In the genomic region with DNA sequence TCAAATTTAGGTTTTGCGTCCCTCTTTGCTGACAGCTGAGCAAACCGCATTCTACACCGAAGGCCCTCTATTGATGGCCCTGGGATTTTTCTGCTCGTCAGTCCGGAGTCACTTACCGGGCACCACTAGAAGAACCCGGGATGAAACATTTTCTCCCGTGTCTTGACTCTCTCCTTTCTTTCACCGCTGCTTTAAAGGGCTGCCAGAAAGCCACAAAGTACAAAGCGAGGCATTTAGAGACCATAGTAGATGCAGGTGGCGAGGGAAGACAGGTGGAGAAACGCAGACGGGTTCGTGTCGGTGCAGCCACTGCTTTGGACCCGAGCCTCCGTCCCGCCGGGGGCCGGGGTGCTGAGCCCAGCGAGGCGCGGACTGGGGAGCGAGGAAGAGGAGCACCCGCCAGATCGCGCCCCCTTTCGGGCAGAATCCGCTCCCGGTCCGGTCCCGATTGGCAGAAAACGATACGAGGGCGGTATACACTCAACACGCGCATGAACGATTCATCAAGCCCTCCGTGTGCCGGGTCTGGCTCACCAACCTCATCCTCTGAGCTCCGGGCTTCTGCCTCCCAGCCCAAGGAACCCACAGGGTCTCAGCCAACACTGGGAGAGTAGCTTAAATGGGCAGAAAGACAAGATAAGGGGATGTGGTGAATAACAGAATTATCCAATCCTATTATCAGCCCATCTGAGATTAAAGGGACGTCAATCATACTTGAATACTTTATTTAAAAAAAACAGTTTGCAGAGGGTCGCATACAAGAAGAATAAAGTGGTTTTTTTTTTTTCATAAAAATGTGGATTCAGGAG, we compare ENCODE assay signal across 1 cellular context.
A peak's percentile ranks its signal among the peaks of the same experiment; 100 is the strongest.
TF ChIP-seq lines count a peak whose summit lies in the region.

No MANE protein-coding gene starts in this region.

TF ChIP-seq in K562, 482 proteins besides CTCF, POLR2A, EP300 and RAD21 (continued from another document and continues in another):
- TF ChIP-seq, protein P1, sequence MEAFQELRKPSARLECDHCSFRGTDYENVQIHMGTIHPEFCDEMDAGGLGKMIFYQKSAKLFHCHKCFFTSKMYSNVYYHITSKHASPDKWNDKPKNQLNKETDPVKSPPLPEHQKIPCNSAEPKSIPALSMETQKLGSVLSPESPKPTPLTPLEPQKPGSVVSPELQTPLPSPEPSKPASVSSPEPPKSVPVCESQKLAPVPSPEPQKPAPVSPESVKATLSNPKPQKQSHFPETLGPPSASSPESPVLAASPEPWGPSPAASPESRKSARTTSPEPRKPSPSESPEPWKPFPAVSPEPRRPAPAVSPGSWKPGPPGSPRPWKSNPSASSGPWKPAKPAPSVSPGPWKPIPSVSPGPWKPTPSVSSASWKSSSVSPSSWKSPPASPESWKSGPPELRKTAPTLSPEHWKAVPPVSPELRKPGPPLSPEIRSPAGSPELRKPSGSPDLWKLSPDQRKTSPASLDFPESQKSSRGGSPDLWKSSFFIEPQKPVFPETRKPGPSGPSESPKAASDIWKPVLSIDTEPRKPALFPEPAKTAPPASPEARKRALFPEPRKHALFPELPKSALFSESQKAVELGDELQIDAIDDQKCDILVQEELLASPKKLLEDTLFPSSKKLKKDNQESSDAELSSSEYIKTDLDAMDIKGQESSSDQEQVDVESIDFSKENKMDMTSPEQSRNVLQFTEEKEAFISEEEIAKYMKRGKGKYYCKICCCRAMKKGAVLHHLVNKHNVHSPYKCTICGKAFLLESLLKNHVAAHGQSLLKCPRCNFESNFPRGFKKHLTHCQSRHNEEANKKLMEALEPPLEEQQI (IDR thresholded peaks at IDR 0.05): peak; percentile 29; the same call in 1 of the 2 replicates
- TF ChIP-seq ZNF764 (CRISPR knock-in tag; IDR thresholded peaks at IDR 0.05; ENCODE audit: low read depth): no peak
- TF ChIP-seq HDAC2 (IDR thresholded peaks at IDR 0.05): 0 out of 2 replicates have a peak, but pooled peaks have one; percentile 59
- TF ChIP-seq SIRT6 (IDR thresholded peaks at IDR 0.05; ENCODE audit: low read depth, low read length): no peak
- TF ChIP-seq, protein P2, sequence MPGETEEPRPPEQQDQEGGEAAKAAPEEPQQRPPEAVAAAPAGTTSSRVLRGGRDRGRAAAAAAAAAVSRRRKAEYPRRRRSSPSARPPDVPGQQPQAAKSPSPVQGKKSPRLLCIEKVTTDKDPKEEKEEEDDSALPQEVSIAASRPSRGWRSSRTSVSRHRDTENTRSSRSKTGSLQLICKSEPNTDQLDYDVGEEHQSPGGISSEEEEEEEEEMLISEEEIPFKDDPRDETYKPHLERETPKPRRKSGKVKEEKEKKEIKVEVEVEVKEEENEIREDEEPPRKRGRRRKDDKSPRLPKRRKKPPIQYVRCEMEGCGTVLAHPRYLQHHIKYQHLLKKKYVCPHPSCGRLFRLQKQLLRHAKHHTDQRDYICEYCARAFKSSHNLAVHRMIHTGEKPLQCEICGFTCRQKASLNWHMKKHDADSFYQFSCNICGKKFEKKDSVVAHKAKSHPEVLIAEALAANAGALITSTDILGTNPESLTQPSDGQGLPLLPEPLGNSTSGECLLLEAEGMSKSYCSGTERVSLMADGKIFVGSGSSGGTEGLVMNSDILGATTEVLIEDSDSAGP (CRISPR knock-in tag; IDR thresholded peaks at IDR 0.05): 0 out of 2 replicates have a peak, but pooled peaks have one; percentile 30
- TF ChIP-seq BDP1 (IDR thresholded peaks at IDR 0.05; ENCODE audit: insufficient read depth, insufficient read length): no peak
- TF ChIP-seq, protein P3, sequence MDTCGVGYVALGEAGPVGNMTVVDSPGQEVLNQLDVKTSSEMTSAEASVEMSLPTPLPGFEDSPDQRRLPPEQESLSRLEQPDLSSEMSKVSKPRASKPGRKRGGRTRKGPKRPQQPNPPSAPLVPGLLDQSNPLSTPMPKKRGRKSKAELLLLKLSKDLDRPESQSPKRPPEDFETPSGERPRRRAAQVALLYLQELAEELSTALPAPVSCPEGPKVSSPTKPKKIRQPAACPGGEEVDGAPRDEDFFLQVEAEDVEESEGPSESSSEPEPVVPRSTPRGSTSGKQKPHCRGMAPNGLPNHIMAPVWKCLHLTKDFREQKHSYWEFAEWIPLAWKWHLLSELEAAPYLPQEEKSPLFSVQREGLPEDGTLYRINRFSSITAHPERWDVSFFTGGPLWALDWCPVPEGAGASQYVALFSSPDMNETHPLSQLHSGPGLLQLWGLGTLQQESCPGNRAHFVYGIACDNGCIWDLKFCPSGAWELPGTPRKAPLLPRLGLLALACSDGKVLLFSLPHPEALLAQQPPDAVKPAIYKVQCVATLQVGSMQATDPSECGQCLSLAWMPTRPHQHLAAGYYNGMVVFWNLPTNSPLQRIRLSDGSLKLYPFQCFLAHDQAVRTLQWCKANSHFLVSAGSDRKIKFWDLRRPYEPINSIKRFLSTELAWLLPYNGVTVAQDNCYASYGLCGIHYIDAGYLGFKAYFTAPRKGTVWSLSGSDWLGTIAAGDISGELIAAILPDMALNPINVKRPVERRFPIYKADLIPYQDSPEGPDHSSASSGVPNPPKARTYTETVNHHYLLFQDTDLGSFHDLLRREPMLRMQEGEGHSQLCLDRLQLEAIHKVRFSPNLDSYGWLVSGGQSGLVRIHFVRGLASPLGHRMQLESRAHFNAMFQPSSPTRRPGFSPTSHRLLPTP (IDR thresholded peaks at IDR 0.05; ENCODE audit: borderline replicate concordance, extremely low read depth, insufficient read length): peak; percentile 4
- TF ChIP-seq, protein P4, sequence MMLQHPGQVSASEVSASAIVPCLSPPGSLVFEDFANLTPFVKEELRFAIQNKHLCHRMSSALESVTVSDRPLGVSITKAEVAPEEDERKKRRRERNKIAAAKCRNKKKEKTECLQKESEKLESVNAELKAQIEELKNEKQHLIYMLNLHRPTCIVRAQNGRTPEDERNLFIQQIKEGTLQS (IDR thresholded peaks at IDR 0.05): no peak; the same call in 1 of the 2 replicates
- TF ChIP-seq, protein P4 (CRISPR knock-in tag; conservative IDR thresholded peaks at IDR 0.05): no peak
- no peak for TF ChIP-seq RFX7 (CRISPR knock-in tag; IDR thresholded peaks at IDR 0.05)
- TF ChIP-seq, protein P5, sequence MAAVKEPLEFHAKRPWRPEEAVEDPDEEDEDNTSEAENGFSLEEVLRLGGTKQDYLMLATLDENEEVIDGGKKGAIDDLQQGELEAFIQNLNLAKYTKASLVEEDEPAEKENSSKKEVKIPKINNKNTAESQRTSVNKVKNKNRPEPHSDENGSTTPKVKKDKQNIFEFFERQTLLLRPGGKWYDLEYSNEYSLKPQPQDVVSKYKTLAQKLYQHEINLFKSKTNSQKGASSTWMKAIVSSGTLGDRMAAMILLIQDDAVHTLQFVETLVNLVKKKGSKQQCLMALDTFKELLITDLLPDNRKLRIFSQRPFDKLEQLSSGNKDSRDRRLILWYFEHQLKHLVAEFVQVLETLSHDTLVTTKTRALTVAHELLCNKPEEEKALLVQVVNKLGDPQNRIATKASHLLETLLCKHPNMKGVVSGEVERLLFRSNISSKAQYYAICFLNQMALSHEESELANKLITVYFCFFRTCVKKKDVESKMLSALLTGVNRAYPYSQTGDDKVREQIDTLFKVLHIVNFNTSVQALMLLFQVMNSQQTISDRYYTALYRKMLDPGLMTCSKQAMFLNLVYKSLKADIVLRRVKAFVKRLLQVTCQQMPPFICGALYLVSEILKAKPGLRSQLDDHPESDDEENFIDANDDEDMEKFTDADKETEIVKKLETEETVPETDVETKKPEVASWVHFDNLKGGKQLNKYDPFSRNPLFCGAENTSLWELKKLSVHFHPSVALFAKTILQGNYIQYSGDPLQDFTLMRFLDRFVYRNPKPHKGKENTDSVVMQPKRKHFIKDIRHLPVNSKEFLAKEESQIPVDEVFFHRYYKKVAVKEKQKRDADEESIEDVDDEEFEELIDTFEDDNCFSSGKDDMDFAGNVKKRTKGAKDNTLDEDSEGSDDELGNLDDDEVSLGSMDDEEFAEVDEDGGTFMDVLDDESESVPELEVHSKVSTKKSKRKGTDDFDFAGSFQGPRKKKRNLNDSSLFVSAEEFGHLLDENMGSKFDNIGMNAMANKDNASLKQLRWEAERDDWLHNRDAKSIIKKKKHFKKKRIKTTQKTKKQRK (IDR thresholded peaks at IDR 0.05; ENCODE audit: borderline replicate concordance, low read depth, low read length): no peak
- no peak for TF ChIP-seq ZBTB1 (CRISPR knock-in tag; IDR thresholded peaks at IDR 0.05; ENCODE audit: borderline replicate concordance, low read depth)
- TF ChIP-seq ZSCAN32 (CRISPR knock-in tag; IDR thresholded peaks at IDR 0.05): no peak
- 0 out of 2 replicates have a peak, but pooled peaks have one; percentile 4 for TF ChIP-seq ZNF584 (CRISPR knock-in tag; IDR thresholded peaks at IDR 0.05; ENCODE audit: low read depth)
- TF ChIP-seq, protein P6, sequence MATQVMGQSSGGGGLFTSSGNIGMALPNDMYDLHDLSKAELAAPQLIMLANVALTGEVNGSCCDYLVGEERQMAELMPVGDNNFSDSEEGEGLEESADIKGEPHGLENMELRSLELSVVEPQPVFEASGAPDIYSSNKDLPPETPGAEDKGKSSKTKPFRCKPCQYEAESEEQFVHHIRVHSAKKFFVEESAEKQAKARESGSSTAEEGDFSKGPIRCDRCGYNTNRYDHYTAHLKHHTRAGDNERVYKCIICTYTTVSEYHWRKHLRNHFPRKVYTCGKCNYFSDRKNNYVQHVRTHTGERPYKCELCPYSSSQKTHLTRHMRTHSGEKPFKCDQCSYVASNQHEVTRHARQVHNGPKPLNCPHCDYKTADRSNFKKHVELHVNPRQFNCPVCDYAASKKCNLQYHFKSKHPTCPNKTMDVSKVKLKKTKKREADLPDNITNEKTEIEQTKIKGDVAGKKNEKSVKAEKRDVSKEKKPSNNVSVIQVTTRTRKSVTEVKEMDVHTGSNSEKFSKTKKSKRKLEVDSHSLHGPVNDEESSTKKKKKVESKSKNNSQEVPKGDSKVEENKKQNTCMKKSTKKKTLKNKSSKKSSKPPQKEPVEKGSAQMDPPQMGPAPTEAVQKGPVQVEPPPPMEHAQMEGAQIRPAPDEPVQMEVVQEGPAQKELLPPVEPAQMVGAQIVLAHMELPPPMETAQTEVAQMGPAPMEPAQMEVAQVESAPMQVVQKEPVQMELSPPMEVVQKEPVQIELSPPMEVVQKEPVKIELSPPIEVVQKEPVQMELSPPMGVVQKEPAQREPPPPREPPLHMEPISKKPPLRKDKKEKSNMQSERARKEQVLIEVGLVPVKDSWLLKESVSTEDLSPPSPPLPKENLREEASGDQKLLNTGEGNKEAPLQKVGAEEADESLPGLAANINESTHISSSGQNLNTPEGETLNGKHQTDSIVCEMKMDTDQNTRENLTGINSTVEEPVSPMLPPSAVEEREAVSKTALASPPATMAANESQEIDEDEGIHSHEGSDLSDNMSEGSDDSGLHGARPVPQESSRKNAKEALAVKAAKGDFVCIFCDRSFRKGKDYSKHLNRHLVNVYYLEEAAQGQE (CRISPR knock-in tag; IDR thresholded peaks at IDR 0.05; ENCODE audit: low read depth): peak; percentile 32
- TF ChIP-seq, protein P7, sequence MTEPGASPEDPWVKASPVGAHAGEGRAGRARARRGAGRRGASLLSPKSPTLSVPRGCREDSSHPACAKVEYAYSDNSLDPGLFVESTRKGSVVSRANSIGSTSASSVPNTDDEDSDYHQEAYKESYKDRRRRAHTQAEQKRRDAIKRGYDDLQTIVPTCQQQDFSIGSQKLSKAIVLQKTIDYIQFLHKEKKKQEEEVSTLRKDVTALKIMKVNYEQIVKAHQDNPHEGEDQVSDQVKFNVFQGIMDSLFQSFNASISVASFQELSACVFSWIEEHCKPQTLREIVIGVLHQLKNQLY (CRISPR knock-in tag; conservative IDR thresholded peaks at IDR 0.05): no peak
- peak; percentile 26; the same call in 1 of the 2 replicates for TF ChIP-seq JUND (IDR thresholded peaks at IDR 0.05; ENCODE audit: borderline replicate concordance, low read depth, low read length)
- TF ChIP-seq JUND (tag; IDR thresholded peaks at IDR 0.05; ENCODE audit: borderline replicate concordance, low read depth, low read length): peak; percentile 62; the same call in 1 of the 3 replicates
- TF ChIP-seq SP1 (CRISPR knock-in tag; IDR thresholded peaks at IDR 0.05): peak; percentile 65
- peak; percentile 81; the same call in 1 of the 2 replicates for TF ChIP-seq ARID2 (IDR thresholded peaks at IDR 0.05)
- no peak for TF ChIP-seq EWSR1 (IDR thresholded peaks at IDR 0.05; ENCODE audit: borderline replicate concordance, low read depth, partially characterized antibody)
- TF ChIP-seq, protein P8, sequence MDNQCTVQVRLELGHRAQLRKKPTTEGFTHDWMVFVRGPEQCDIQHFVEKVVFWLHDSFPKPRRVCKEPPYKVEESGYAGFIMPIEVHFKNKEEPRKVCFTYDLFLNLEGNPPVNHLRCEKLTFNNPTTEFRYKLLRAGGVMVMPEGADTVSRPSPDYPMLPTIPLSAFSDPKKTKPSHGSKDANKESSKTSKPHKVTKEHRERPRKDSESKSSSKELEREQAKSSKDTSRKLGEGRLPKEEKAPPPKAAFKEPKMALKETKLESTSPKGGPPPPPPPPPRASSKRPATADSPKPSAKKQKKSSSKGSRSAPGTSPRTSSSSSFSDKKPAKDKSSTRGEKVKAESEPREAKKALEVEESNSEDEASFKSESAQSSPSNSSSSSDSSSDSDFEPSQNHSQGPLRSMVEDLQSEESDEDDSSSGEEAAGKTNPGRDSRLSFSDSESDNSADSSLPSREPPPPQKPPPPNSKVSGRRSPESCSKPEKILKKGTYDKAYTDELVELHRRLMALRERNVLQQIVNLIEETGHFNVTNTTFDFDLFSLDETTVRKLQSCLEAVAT (IDR thresholded peaks at IDR 0.05): peak; percentile 78 to 80; a peak in 3 of 4 replicates
- TF ChIP-seq WHSC1 (IDR thresholded peaks at IDR 0.05; ENCODE audit: low read length): no peak
- TF ChIP-seq, protein P9, sequence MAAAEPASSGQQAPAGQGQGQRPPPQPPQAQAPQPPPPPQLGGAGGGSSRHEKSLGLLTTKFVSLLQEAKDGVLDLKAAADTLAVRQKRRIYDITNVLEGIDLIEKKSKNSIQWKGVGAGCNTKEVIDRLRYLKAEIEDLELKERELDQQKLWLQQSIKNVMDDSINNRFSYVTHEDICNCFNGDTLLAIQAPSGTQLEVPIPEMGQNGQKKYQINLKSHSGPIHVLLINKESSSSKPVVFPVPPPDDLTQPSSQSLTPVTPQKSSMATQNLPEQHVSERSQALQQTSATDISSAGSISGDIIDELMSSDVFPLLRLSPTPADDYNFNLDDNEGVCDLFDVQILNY (CRISPR knock-in tag; IDR thresholded peaks at IDR 0.05): peak; percentile 60; the same call in 1 of the 2 replicates
- TF ChIP-seq SMAD1 (IDR thresholded peaks at IDR 0.05; ENCODE audit: low read depth, low read length, partially characterized antibody): no peak
- TF ChIP-seq, protein P10, sequence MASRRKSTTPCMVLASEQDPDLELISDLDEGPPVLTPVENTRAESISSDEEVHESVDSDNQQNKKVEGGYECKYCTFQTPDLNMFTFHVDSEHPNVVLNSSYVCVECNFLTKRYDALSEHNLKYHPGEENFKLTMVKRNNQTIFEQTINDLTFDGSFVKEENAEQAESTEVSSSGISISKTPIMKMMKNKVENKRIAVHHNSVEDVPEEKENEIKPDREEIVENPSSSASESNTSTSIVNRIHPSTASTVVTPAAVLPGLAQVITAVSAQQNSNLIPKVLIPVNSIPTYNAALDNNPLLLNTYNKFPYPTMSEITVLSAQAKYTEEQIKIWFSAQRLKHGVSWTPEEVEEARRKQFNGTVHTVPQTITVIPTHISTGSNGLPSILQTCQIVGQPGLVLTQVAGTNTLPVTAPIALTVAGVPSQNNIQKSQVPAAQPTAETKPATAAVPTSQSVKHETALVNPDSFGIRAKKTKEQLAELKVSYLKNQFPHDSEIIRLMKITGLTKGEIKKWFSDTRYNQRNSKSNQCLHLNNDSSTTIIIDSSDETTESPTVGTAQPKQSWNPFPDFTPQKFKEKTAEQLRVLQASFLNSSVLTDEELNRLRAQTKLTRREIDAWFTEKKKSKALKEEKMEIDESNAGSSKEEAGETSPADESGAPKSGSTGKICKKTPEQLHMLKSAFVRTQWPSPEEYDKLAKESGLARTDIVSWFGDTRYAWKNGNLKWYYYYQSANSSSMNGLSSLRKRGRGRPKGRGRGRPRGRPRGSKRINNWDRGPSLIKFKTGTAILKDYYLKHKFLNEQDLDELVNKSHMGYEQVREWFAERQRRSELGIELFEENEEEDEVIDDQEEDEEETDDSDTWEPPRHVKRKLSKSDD (conservative IDR thresholded peaks at IDR 0.05; ENCODE audit: low read length): no peak
